In the genomic region with DNA sequence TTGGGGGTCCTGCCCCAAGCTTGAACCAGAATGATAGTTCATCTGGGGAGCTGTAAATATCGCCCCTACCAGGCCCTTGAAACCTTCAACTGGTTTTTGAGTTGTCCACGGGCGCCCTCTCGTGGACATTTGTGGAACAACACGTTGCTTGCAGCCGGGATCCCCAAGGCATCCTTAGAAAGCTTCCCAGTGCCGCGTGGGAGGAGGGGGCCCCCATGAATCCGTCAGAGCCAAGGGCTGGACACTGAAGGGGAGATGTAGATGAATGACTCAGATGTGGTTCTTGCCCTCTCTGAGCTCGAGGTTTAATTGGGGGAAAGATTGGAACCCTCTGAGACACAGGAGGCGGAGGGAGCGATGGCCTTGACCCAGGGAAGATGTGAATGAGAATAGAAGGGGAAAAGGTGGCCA, we compare ENCODE assay signal across 1 cellular context.
TF ChIP-seq lines count a peak whose summit lies in the region.

No MANE protein-coding gene starts in this region.

TF ChIP-seq in neural cell, 6 proteins besides CTCF, POLR2A, EP300 and RAD21 (continued from another document):
- TF ChIP-seq, protein P1, sequence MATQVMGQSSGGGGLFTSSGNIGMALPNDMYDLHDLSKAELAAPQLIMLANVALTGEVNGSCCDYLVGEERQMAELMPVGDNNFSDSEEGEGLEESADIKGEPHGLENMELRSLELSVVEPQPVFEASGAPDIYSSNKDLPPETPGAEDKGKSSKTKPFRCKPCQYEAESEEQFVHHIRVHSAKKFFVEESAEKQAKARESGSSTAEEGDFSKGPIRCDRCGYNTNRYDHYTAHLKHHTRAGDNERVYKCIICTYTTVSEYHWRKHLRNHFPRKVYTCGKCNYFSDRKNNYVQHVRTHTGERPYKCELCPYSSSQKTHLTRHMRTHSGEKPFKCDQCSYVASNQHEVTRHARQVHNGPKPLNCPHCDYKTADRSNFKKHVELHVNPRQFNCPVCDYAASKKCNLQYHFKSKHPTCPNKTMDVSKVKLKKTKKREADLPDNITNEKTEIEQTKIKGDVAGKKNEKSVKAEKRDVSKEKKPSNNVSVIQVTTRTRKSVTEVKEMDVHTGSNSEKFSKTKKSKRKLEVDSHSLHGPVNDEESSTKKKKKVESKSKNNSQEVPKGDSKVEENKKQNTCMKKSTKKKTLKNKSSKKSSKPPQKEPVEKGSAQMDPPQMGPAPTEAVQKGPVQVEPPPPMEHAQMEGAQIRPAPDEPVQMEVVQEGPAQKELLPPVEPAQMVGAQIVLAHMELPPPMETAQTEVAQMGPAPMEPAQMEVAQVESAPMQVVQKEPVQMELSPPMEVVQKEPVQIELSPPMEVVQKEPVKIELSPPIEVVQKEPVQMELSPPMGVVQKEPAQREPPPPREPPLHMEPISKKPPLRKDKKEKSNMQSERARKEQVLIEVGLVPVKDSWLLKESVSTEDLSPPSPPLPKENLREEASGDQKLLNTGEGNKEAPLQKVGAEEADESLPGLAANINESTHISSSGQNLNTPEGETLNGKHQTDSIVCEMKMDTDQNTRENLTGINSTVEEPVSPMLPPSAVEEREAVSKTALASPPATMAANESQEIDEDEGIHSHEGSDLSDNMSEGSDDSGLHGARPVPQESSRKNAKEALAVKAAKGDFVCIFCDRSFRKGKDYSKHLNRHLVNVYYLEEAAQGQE (IDR thresholded peaks at IDR 0.05; ENCODE audit: borderline replicate concordance): no peak
- TF ChIP-seq SMC3 (conservative IDR thresholded peaks at IDR 0.05; ENCODE audit: poor library complexity) (peak; percentile 97), TAF1 (IDR thresholded peaks at IDR 0.05; ENCODE audit: low read depth) (no peak), POLR2AphosphoS5 (IDR thresholded peaks at IDR 0.05) (no peak), MXI1 (conservative IDR thresholded peaks at IDR 0.05; ENCODE audit: poor library complexity, severe bottlenecking) (no peak)
